In the genomic region with DNA sequence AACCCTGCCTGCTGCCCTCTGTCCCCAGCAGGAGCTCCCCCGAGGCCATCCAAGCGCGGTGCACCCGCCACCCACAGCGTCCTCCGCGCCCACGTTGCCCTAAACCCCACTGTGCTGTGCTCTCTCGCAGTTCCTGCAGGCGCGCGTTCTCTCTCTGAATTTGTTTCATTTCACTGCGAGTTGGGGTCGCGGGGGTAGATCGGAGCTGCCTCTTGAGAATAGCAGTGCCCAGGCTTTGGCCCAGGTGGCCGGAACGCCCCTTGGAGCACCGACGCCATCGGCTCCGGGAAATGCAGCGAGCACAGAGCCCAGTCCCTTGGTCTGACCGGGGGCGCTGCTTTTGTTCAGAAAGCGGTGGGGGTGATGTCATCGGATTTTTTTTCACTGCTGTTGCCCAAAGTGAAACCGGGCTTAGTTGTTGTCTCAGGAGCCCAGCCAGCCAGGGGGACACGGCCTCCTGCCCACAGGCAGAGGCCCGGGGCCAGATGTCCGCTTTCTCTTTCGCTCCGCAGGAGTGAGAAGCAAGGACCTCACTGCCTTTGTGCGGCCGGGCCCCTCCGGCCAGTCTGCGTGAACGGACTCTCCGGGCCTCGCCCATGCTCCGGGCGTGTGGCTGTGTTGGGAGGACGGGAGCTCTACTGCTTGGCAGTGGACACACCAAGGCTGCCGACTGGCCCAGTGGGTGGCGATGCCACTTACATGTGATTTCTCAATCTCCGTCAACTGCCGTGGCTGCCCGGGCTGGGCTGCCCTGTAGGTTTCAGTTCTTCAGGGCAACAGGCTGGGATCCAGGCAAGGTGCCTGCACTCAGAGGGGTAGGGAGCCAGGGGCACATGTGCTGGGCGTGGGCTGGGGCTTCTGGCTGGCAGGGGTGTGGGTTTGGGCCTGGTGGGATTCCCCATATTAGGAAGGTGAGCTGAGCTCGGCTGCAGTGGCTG, we compare ENCODE assay signal across 8 cellular contexts. TPM values are rescaled to one million over a fixed set of nuclear protein-coding genes. Genes with fewer than 3 reads are reported as not detected.
DNase-seq lines count a peak whose midpoint lies in the region; ATAC-seq and TF ChIP-seq lines count a peak whose summit lies in the region.

No MANE protein-coding gene starts in this region.

- DNase-seq in CD4-positive, CD25-positive, alpha-beta regulatory T cell: peak; percentile 21 to 72 (median 44)
- DNase-seq in GM20000 (ENCODE audit: low spot score) (peak; percentile 88), dermis blood vessel endothelial cell (peak; percentile 94), D341Med (ENCODE audit: low spot score) (no peak)
- peak; percentile 40 to 53 for DNase-seq in activated CD4-positive, alpha-beta T cell treated with anti-CD3 and anti-CD28 coated beads for 4 hours
- DNase-seq in stimulated activated CD8-positive, alpha-beta memory T cell treated with anti-CD3 and anti-CD28 coated beads, Interleukin-12 subunit alpha, Interleukin-12 subunit beta, amount 100 ng/mL, for 4 hours (ENCODE audit: low read depth): peak; percentile 48

- TF ChIP-seq RAD21 in liver (IDR thresholded peaks at IDR 0.05): peak in 1 of 2 donors; percentile 57

- H3K9me3 Mint-ChIP-seq in CD4-positive, CD25-positive, alpha-beta regulatory T cell: no peaks in the 10 kb centered on the region

- no peaks in the 10 kb centered on the region for H3K27me3 ChIP-seq in CD4-positive, CD25-positive, alpha-beta regulatory T cell (ENCODE audit: control insufficient read depth, insufficient read depth, low read length)
- no peaks in the 10 kb centered on the region for H3K27me3 ChIP-seq in HUES6 (ENCODE audit: control insufficient read depth, insufficient read depth, low read length)
- no peaks in the 10 kb centered on the region for H3K27me3 ChIP-seq in liver (ENCODE audit: control insufficient read depth in 4 of 4, insufficient read depth in 4 of 4, low read length in 3 of 4)

- H3K27ac Mint-ChIP-seq in CD4-positive, CD25-positive, alpha-beta regulatory T cell: peak overlapping the region; percentile 76 to 91 (median 86)

- WGBS in liver: 13% methylated on average over 50 of the region's 50 CpGs

- peaks cover 16% of the 10 kb centered on the region for H3K36me3 ChIP-seq in CD4-positive, CD25-positive, alpha-beta regulatory T cell (ENCODE audit: control insufficient read depth, insufficient read depth, low read length)
- H3K36me3 ChIP-seq in HUES6 (ENCODE audit: control insufficient read depth, insufficient read depth, low read length) (no peaks in the 10 kb centered on the region), liver (ENCODE audit: control insufficient read depth in 4 of 4, insufficient read depth in 3 of 4, low read depth in 1 of 4, low read length in 3 of 4) (peaks cover 0 to 5% (median 2%) of the 10 kb centered on the region in 4 donors)

- H3K36me3 Mint-ChIP-seq in CD4-positive, CD25-positive, alpha-beta regulatory T cell: peaks cover 8% of the 10 kb centered on the region

- no peak for TF ChIP-seq CTCF in GM20000 (IDR thresholded peaks at IDR 0.05; ENCODE audit: extremely low read depth, missing control alignments)
- TF ChIP-seq CTCF in liver (IDR thresholded peaks at IDR 0.05; ENCODE audit: low read depth, low read length, missing input control): no peak

- peaks cover 7 to 55% (median 16%) of the 10 kb centered on the region in 4 donors for H3K4me1 Mint-ChIP-seq in CD4-positive, CD25-positive, alpha-beta regulatory T cell

- peak overlapping the region; percentile 43 for H3K9ac ChIP-seq in HUES6 (ENCODE audit: low read length)
- H3K9ac ChIP-seq in liver (ENCODE audit: low read depth in 1 of 2, low read length in 2 of 2): peak overlapping the region; percentile 8 to 93

- peaks cover 16% of the 10 kb centered on the region for H3K4me1 ChIP-seq in CD4-positive, CD25-positive, alpha-beta regulatory T cell (ENCODE audit: control insufficient read depth, insufficient read depth, low read length, poor library complexity, severe bottlenecking)
- H3K4me1 ChIP-seq in HUES6 (ENCODE audit: control insufficient read depth, insufficient read depth, low read length) (peaks cover 19% of the 10 kb centered on the region; the same call in 1 of the 2 replicates), liver (ENCODE audit: control insufficient read depth in 4 of 4, insufficient read depth in 4 of 4, low read length in 3 of 4) (peaks cover 2 to 27% (median 10%) of the 10 kb centered on the region in 4 donors)

- ATAC-seq in CD4-positive, CD25-positive, alpha-beta regulatory T cell (ENCODE audit: low read depth in 2 of 2): peak; percentile 61 to 73

- H3K4me3 ChIP-seq in CD4-positive, CD25-positive, alpha-beta regulatory T cell (ENCODE audit: low read depth, low read length): peak overlapping the region; percentile 37
- peak overlapping the region; percentile 43; the same call in 1 of the 2 replicates for H3K4me3 ChIP-seq in HUES6 (ENCODE audit: low read depth, low read length)
- H3K4me3 ChIP-seq in liver (ENCODE audit: low read depth in 1 of 3, low read length in 3 of 3): peak overlapping the region; percentile 53 to 69 (median 66)

- peak overlapping the region; percentile 63 for H3K27ac ChIP-seq in CD4-positive, CD25-positive, alpha-beta regulatory T cell (ENCODE audit: insufficient read depth, low read length, poor library complexity, severe bottlenecking)
- H3K27ac ChIP-seq in HUES6 (ENCODE audit: low read depth, low read length) (no peak overlapping the region; the same call in 1 of the 2 replicates), liver (ENCODE audit: low read depth in 1 of 2, low read length in 2 of 2) (peak overlapping the region; percentile 99)

- no peaks in the 10 kb centered on the region for H3K27me3 Mint-ChIP-seq in CD4-positive, CD25-positive, alpha-beta regulatory T cell

- H3K4me3 Mint-ChIP-seq in CD4-positive, CD25-positive, alpha-beta regulatory T cell: peak overlapping the region; percentile 66 to 95 (median 89)

- no peaks in the 10 kb centered on the region for H3K9me3 ChIP-seq in CD4-positive, CD25-positive, alpha-beta regulatory T cell (ENCODE audit: control insufficient read depth in 2 of 2, low read length in 2 of 2)
- H3K9me3 ChIP-seq in HUES6 (ENCODE audit: control insufficient read depth, insufficient read depth, low read depth, low read length): no peaks in the 10 kb centered on the region
- no peaks in the 10 kb centered on the region for H3K9me3 ChIP-seq in liver (ENCODE audit: control insufficient read depth in 4 of 4, low read length in 3 of 4)

TF ChIP-seq in liver, 16 proteins besides CTCF, POLR2A, EP300 and RAD21 (continues in another document):
- TF ChIP-seq YY1 (IDR thresholded peaks at IDR 0.05): peak; percentile 88
- TF ChIP-seq EGR1 (IDR thresholded peaks at IDR 0.05; ENCODE audit: low read depth in 2 of 2): peak in 1 of 2 donors; percentile 45
- TF ChIP-seq NR2F2 (IDR thresholded peaks at IDR 0.05): no peak
- TF ChIP-seq TAF1 (conservative IDR thresholded peaks at IDR 0.05): peak; percentile 78
- TF ChIP-seq FOXA1 (IDR thresholded peaks at IDR 0.05): no peak
- TF ChIP-seq MAX (IDR thresholded peaks at IDR 0.05): peak; percentile 79
- TF ChIP-seq REST (IDR thresholded peaks at IDR 0.05): peak; percentile 84
- peak; percentile 71 to 85 for TF ChIP-seq JUND (IDR thresholded peaks at IDR 0.05)
- peak; percentile 73 for TF ChIP-seq SP1 (IDR thresholded peaks at IDR 0.05)
- TF ChIP-seq HNF4G (IDR thresholded peaks at IDR 0.05): no peak
- peak; percentile 53 to 77 for TF ChIP-seq RXRA (IDR thresholded peaks at IDR 0.05)
- TF ChIP-seq GABPA (IDR thresholded peaks at IDR 0.05 in 1 of 2, conservative IDR thresholded peaks at IDR 0.05 in 1 of 2): peak in 1 of 2 donors; percentile 49
- peak; percentile 72 for TF ChIP-seq ATF3 (IDR thresholded peaks at IDR 0.05)
- peak; percentile 7 for TF ChIP-seq FOXA2 (IDR thresholded peaks at IDR 0.05)

RNA-seq across cellular contexts. Expression of gene FOXK1, which starts 43.2 kb away (rescaled TPM):
- total RNA-seq in CD4-positive, CD25-positive, alpha-beta regulatory T cell: 55.1 TPM
- polyA plus RNA-seq in CD4-positive, CD25-positive, alpha-beta regulatory T cell: 1 to 10 TPM; 1.8 to 4.1 (median 2.3) TPM
- 25.9 and 37.7 TPM in 2 replicates for total RNA-seq in dermis blood vessel endothelial cell
- 1 to 10 TPM; 7.5 to 8.5 TPM for total RNA-seq in liver
- polyA plus RNA-seq in liver: 1 to 10 TPM; 1.2 to 1.3 TPM

RNA-seq across cellular contexts. Expression of gene AP5Z1, which starts 50.1 kb away (rescaled TPM):
- total RNA-seq in CD4-positive, CD25-positive, alpha-beta regulatory T cell: 130 TPM
- polyA plus RNA-seq in CD4-positive, CD25-positive, alpha-beta regulatory T cell: 10 to 100 TPM; 36.3 to 51.9 (median 44.7) TPM
- total RNA-seq in dermis blood vessel endothelial cell (28.3 and 32.3 TPM in 2 replicates), liver (10 to 100 TPM; 14.5 to 16.0 TPM)
- polyA plus RNA-seq in liver: 10 to 100 TPM; 10.2 to 14.0 TPM
